In genomic region chr5:61464512-61464911, GRCh38 we compare ENCODE assay signal across 1 cellular context.
TF ChIP-seq lines count a peak whose summit lies in the region.

No MANE protein-coding gene starts in this region.

TF ChIP-seq in HepG2, 621 proteins besides CTCF, POLR2A, EP300 and RAD21 (continued from another document):
- TF ChIP-seq SOX6 (IDR thresholded peaks at IDR 0.05): no peak
- no peak for TF ChIP-seq SOX6 (CRISPR knock-in tag; IDR thresholded peaks at IDR 0.05)
- no peak for TF ChIP-seq EED (CRISPR knock-in tag; IDR thresholded peaks at IDR 0.05)
- no peak for TF ChIP-seq NFE2 (CRISPR knock-in tag; IDR thresholded peaks at IDR 0.05)
- TF ChIP-seq ZNF160 (CRISPR knock-in tag; IDR thresholded peaks at IDR 0.05): no peak
- TF ChIP-seq ARID5B (CRISPR knock-in tag; IDR thresholded peaks at IDR 0.05): no peak
- TF ChIP-seq GATAD1 (CRISPR knock-in tag; IDR thresholded peaks at IDR 0.05): no peak
- TF ChIP-seq ZC3H4 (CRISPR knock-in tag; IDR thresholded peaks at IDR 0.05; ENCODE audit: borderline replicate concordance): no peak
- TF ChIP-seq CEBPG (CRISPR knock-in tag; IDR thresholded peaks at IDR 0.05): no peak
- TF ChIP-seq ZNF292 (CRISPR knock-in tag; IDR thresholded peaks at IDR 0.05; ENCODE audit: borderline replicate concordance, low read depth): no peak
- no peak for TF ChIP-seq CCAR2 (optimal IDR thresholded peaks at IDR 0.05; ENCODE audit: low read depth, low read length)
- no peak for TF ChIP-seq BORCS8-MEF2B (CRISPR knock-in tag; IDR thresholded peaks at IDR 0.05)
- TF ChIP-seq PBX3 (CRISPR knock-in tag; IDR thresholded peaks at IDR 0.05; ENCODE audit: borderline replicate concordance): no peak
- TF ChIP-seq YEATS2 (CRISPR knock-in tag; IDR thresholded peaks at IDR 0.05; ENCODE audit: borderline replicate concordance): no peak
- no peak for TF ChIP-seq ZNF597 (CRISPR knock-in tag; IDR thresholded peaks at IDR 0.05)
- no peak for TF ChIP-seq KDM2A (CRISPR knock-in tag; IDR thresholded peaks at IDR 0.05; ENCODE audit: borderline replicate concordance, low read depth)
- no peak for TF ChIP-seq E2F5 (CRISPR knock-in tag; conservative IDR thresholded peaks at IDR 0.05)
